ENCODE assay signal across 8 cellular contexts in genomic region chr20:41138527-41139226, GRCh38. TPM values are rescaled to one million over a fixed set of nuclear protein-coding genes. Genes with fewer than 3 reads are reported as not detected.
DNase-seq lines count a peak whose midpoint lies in the region; ATAC-seq and TF ChIP-seq lines count a peak whose summit lies in the region.

No MANE protein-coding gene starts in this region.

- peak overlapping the region; percentile 78 for H3K9ac ChIP-seq in mucosa of stomach (ENCODE audit: low read length)

- peak overlapping the region; percentile 95 to 97 for H3K27ac Mint-ChIP-seq in T-cell

- peak overlapping the region; percentile 86 to 90 (median 89) for H3K4me3 Mint-ChIP-seq in T-cell

- H3K4me1 ChIP-seq in ectodermal cell (ENCODE audit: control insufficient read depth, insufficient read depth, low read length) (peaks cover 44% of the 10 kb centered on the region), mucosa of stomach (ENCODE audit: control insufficient read depth, insufficient read depth, low read length) (peaks cover 23% of the 10 kb centered on the region)

- H3K27ac ChIP-seq in ectodermal cell (ENCODE audit: insufficient read depth, low read depth, low read length, poor library complexity, severe bottlenecking) = no peak overlapping the region

- peaks cover 76 to 78% (median 77%) of the 10 kb centered on the region in 3 donors for H3K4me1 Mint-ChIP-seq in T-cell

- TF ChIP-seq CTCF in GM13977 (IDR thresholded peaks at IDR 0.05; ENCODE audit: extremely low read depth, insufficient read depth, missing control alignments) = no peak

- peak in 3 of 4 experiments; percentile 8 to 25 (median 9) for ATAC-seq in T-cell (replicated peaks in 1 of 4)
- no peak for ATAC-seq in GM18870 (IDR thresholded peaks at IDR 0.05; ENCODE audit: unreplicated experiment)
- no peak for ATAC-seq in GM21786 (IDR thresholded peaks at IDR 0.05; ENCODE audit: unreplicated experiment)

- H3K27me3 ChIP-seq in ectodermal cell (ENCODE audit: control insufficient read depth, insufficient read depth, low read length, poor library complexity, severe bottlenecking) (no peaks in the 10 kb centered on the region), mucosa of stomach (ENCODE audit: control insufficient read depth, insufficient read depth, low read length) (no peaks in the 10 kb centered on the region)

- no peaks in the 10 kb centered on the region for H3K27me3 Mint-ChIP-seq in T-cell

- H3K9me3 Mint-ChIP-seq in T-cell = no peaks in the 10 kb centered on the region

- WGBS in ectodermal cell, 2 experiments = 24% methylated on average over 12 of the region's 12 CpGs

- POLR2A ChIA-PET in T-cell (lab: Charles Lee) = interaction anchor here in 1 of 2 donors (0.6 kb wide), 1 partner anchor 28 kb away, joined by 8 read pairs; no protein-coding TSS in a partner anchor

- in situ Hi-C loops in GM13977 (cut with MboI; ENCODE audit: low pct_unique_long_range_greater_than_20kb, low sequenced_read_pairs, unreplicated experiment) (no loop called here), ACHN (cut with HindIII; ENCODE audit: low pct_ligation_motif_present, low pct_unique_long_range_greater_than_20kb, low sequenced_read_pairs) (no loop called here)

- H3K4me3 ChIP-seq in ectodermal cell (ENCODE audit: insufficient read depth, low read depth, low read length) (peak overlapping the region; percentile 91), mucosa of stomach (ENCODE audit: low read length) (peak overlapping the region; percentile 41)

- H3K36me3 Mint-ChIP-seq in T-cell = no peaks in the 10 kb centered on the region

- DNase-seq in GM13977 (ENCODE audit: low spot score) = peak; percentile 46
- peak in 24 of 34 experiments; percentile 18 to 51 (median 39) for DNase-seq in T-cell
- DNase-seq in ACHN = no peak
- DNase-seq in NCI-H2107 treated with DMSO at 0.1 percent for 48 hours (lab: John Stamatoyannopoulos, UW; ENCODE audit: unreplicated experiment) = no peak

- H3K36me3 ChIP-seq in ectodermal cell (ENCODE audit: control insufficient read depth, insufficient read depth, low read length) (no peaks in the 10 kb centered on the region), mucosa of stomach (ENCODE audit: control insufficient read depth, insufficient read depth, low read length) (no peaks in the 10 kb centered on the region)

- no peaks in the 10 kb centered on the region for H3K9me3 ChIP-seq in ectodermal cell (ENCODE audit: control insufficient read depth, low read length)
- no peaks in the 10 kb centered on the region for H3K9me3 ChIP-seq in mucosa of stomach (ENCODE audit: control insufficient read depth, low read length)

- CTCF ChIA-PET in T-cell (lab: Charles Lee) = interaction anchor here (1.0 to 2.0 kb wide), 3 partner anchors 18 to 20 kb away, joined by 3 to 10 read pairs (median 3); no protein-coding TSS in a partner anchor

RNA-seq across cellular contexts. Expression of gene PLCG1, which starts 1.3 kb away (rescaled TPM):
- total RNA-seq in T-cell = 100 to 1,000 TPM; 390 to 589 (median 444) TPM
- 276 TPM for polyA plus RNA-seq in ectodermal cell (2013, experiment 1 of 4)
- polyA plus RNA-seq in ectodermal cell (2013, experiment 2 of 4) = 285 TPM
- polyA plus RNA-seq in ectodermal cell (2013, experiment 3 of 4) = 199 TPM
- polyA plus RNA-seq in ectodermal cell (2013, experiment 4 of 4) = 259 TPM

Comparison
In these comparisons a context has a peak if more than half of its experiments do, and no peak if none do; other contexts are left out.
1. DNase-seq: peak in GM13977 (single experiment) and T-cell (24 of 34); none in ACHN (single experiment) and NCI-H2107 treated with DMSO at 0.1 percent for 48 hours (single experiment).
2. ATAC-seq: peak in T-cell (3 of 4); none in GM18870 (single experiment) and GM21786 (single experiment).